In genomic region chr9:124442360-124442759, GRCh38 we compare ENCODE assay signal across 1 cellular context.
TF ChIP-seq lines count a peak whose summit lies in the region.

No MANE protein-coding gene starts in this region.

TF ChIP-seq in K562, 482 proteins besides CTCF, POLR2A, EP300 and RAD21 (continued from another document):
- TF ChIP-seq CEBPZ (IDR thresholded peaks at IDR 0.05; ENCODE audit: borderline replicate concordance, low read depth, low read length) (no peak), MAFG (tag; conservative IDR thresholded peaks at IDR 0.05) (0 out of 2 replicates have a peak, but pooled peaks have one; percentile 12), HEY1 (CRISPR knock-in tag; IDR thresholded peaks at IDR 0.05; ENCODE audit: borderline replicate concordance) (no peak), KLF1 (tag; IDR thresholded peaks at IDR 0.05) (no peak), HLTF (IDR thresholded peaks at IDR 0.05) (peak; percentile 89), BCOR (IDR thresholded peaks at IDR 0.05) (peak; percentile 72; the same call in 1 of the 2 replicates), ADNP (tag; IDR thresholded peaks at IDR 0.05) (peak; percentile 57; the same call in 1 of the 2 replicates), CUX1 (CRISPR knock-in tag; IDR thresholded peaks at IDR 0.05) (no peak), RBM25 (IDR thresholded peaks at IDR 0.05; ENCODE audit: low read depth, low read length, severe bottlenecking) (peak; percentile 98)
